Comparison of ENCODE assay signal across 14 cellular contexts in genomic region chr15:45395956-45396355, GRCh38. TPM values are rescaled to one million over a fixed set of nuclear protein-coding genes. Genes with fewer than 3 reads are reported as not detected.
A peak's percentile ranks its signal among the peaks of the same experiment; 100 is the strongest.
DNase-seq lines count a peak whose midpoint lies in the region; ATAC-seq and TF ChIP-seq lines count a peak whose summit lies in the region.
"Had no signal": no experiment of that assay in that cellular context is flagged by ENCODE, and none has a peak within 500 bp of the region (broad histone marks: within the 10 kb centered on the region; RNA-seq: fewer than 3 reads in every experiment).

No MANE protein-coding gene starts in this region.

- H3K27me3 ChIP-seq in dorsolateral prefrontal cortex (no peaks in the 10 kb centered on the region), ascending aorta (no peaks in the 10 kb centered on the region)

- DNase-seq in SK-N-DZ (ENCODE audit: low spot score) (peak; percentile 76), dorsolateral prefrontal cortex (no peak), mucosa of descending colon (no peak), superior temporal gyrus (ENCODE audit: extremely low spot score) (peak; percentile 13), T-helper 2 cell (no peak), ascending aorta (ENCODE audit: low spot score in 2 of 2) (no peak)
- no peak for DNase-seq in stimulated activated naive CD4-positive, alpha-beta T cell (lab: John Stamatoyannopoulos, UW)
- DNase-seq: BE2C; CD4-positive, alpha-beta memory T cell; DMS153; DMS79 treated with DMSO at 0.1 percent for 48 hours; EL had no signal

- intact Hi-C loops in dorsolateral prefrontal cortex (cut with DNase I) (no loop called here), mucosa of descending colon (cut with DNase I, micrococcal nuclease) (loop anchor here (5.0 to 10.0 kb wide), 2 partner anchors 89 to 91 kb away; no protein-coding TSS in a partner anchor), ascending aorta (cut with DNase I) (no loop called here)

- peak; percentile 49 for ATAC-seq in mucosa of descending colon
- ATAC-seq: A549 had no signal

- no peaks in the 10 kb centered on the region for H3K36me3 ChIP-seq in mucosa of descending colon (ENCODE audit: low read depth)
- H3K36me3 ChIP-seq in ascending aorta = no peaks in the 10 kb centered on the region
- H3K36me3 ChIP-seq: BE2C, HAP-1 had no signal

- peak overlapping the region in 43 of 59 donors; percentile 16 to 92 (median 79) for H3K27ac ChIP-seq in dorsolateral prefrontal cortex
- H3K27ac ChIP-seq in ascending aorta = no peak overlapping the region
- H3K27ac ChIP-seq: A549 had no signal

- H3K4me1 ChIP-seq in mucosa of descending colon (ENCODE audit: low read depth) (peaks cover 1% of the 10 kb centered on the region), ascending aorta (no peaks in the 10 kb centered on the region)
- H3K4me1 ChIP-seq: BE2C, HAP-1 had no signal

- H3K9me3 ChIP-seq in mucosa of descending colon (no peaks in the 10 kb centered on the region), ascending aorta (no peaks in the 10 kb centered on the region)
- H3K9me3 ChIP-seq: A549, BE2C, HAP-1 had no signal

- TF ChIP-seq CTCF in dorsolateral prefrontal cortex (IDR thresholded peaks at IDR 0.05 in 54 of 56, conservative IDR thresholded peaks at IDR 0.05 in 2 of 56; ENCODE audit: low read depth in 1 of 56, partially characterized antibody in 56 of 56) = no peak
- TF ChIP-seq CTCF in mucosa of descending colon (IDR thresholded peaks at IDR 0.05) = no peak
- TF ChIP-seq CTCF in ascending aorta (IDR thresholded peaks at IDR 0.05) = no peak

- H3K4me3 ChIP-seq in dorsolateral prefrontal cortex (no peak overlapping the region), mucosa of descending colon (no peak overlapping the region), ascending aorta (no peak overlapping the region)
- H3K4me3 ChIP-seq: A549, HAP-1 had no signal

RNA-seq across cellular contexts. Expression of gene GATM, which starts 17.6 kb away (rescaled TPM):
- polyA plus RNA-seq in SK-N-DZ (2014; cell fraction: cytosol; rRNA removed) = 1.1 and 1.7 TPM in 2 replicates
- 1.4 and 5.8 TPM in 2 replicates for polyA plus RNA-seq in SK-N-DZ (2014; cell fraction: nucleus; rRNA removed)
- total RNA-seq in dorsolateral prefrontal cortex = 100 to 1,000 TPM; 103 to 309 (median 166) TPM
- total RNA-seq in mucosa of descending colon = 10 to 100 TPM in 1 of 3 donors, 1 to 10 TPM in 2; 7.7 to 21.2 (median 8.9) TPM
- 6.1 TPM for total RNA-seq in ascending aorta

Comparison
In these comparisons a context has a peak if more than half of its experiments do, and no peak if none do; other contexts are left out.
1. DNase-seq: peak in SK-N-DZ (single experiment) and superior temporal gyrus (single experiment); none in dorsolateral prefrontal cortex (0 of 10), mucosa of descending colon (0 of 3), T-helper 2 cell (0 of 5), ascending aorta (0 of 2) and stimulated activated naive CD4-positive, alpha-beta T cell (0 of 6).
2. H3K27ac ChIP-seq: peak in dorsolateral prefrontal cortex (43 of 59); none in ascending aorta (0 of 2).
3. RNA of gene GATM, which starts 17.6 kb away (total RNA-seq): 103 to 309 TPM in dorsolateral prefrontal cortex; 7.7 to 21.2 TPM in mucosa of descending colon and 6.1 TPM in ascending aorta (single experiment); every median in the first group is over 4 times any median in the second.
4. intact Hi-C loops: an anchor here in mucosa of descending colon (5.0 to 10.0 kb wide); none called in dorsolateral prefrontal cortex and ascending aorta.